Comparison of ENCODE assay signal across 20 cellular contexts in the genomic region with DNA sequence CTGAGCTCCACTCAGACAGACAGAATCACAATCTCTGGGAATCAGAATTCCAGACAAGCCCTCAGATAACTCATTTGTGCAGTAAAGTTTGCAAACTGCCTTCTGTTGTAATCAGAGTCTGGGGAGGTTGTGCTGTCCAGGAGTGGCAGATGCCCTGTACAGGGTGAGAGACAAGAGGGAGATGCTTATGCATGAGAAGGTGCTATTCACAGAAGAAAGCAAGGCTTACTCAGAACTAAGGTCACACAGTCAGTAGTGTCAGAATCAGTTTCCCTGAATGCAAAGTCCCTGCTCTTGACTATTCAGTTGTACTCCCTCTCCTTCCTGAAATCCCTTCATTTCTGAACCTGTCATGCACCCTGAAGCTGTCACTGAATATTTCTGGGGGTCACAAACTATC.
"Had no signal": no experiment of that assay in that cellular context is flagged by ENCODE, and none has a peak within 500 bp of the region (broad histone marks: within the 10 kb centered on the region; RNA-seq: fewer than 3 reads in every experiment).

No MANE protein-coding gene starts in this region.

- H3K27me3 ChIP-seq: heart left ventricle, right atrium auricular region, sigmoid colon, stomach, transverse colon had no signal

- H3K27ac ChIP-seq: heart left ventricle, right atrium auricular region, sigmoid colon, skin epidermis, stomach, thoracic aorta, transverse colon had no signal

- H3K4me3 Mint-ChIP-seq: naive thymus-derived CD4-positive, alpha-beta T cell; neural crest cell had no signal

- DNase-seq: dermis blood vessel endothelial cell; erythroblast; heart left ventricle; hypothalamus; kidney glomerular epithelial cell; naive thymus-derived CD4-positive, alpha-beta T cell; sigmoid colon; stimulated activated CD4-positive, alpha-beta T cell treated with anti-CD3 and anti-CD28 coated beads, Interleukin-2, amount 100 ng/mL, for 24 hours; stimulated activated CD4-positive, alpha-beta T cell treated with anti-CD3 and anti-CD28 coated beads, Interleukin-4, amount 100 ng/mL, for 4 hours; stimulated activated naive CD4-positive, alpha-beta T cell; stomach; substantia nigra; transverse colon had no signal

- H3K4me1 Mint-ChIP-seq: naive thymus-derived CD4-positive, alpha-beta T cell had no signal

- H3K27ac Mint-ChIP-seq: naive thymus-derived CD4-positive, alpha-beta T cell had no signal

- ATAC-seq: heart left ventricle; naive thymus-derived CD4-positive, alpha-beta T cell had no signal

- H3K36me3 Mint-ChIP-seq: naive thymus-derived CD4-positive, alpha-beta T cell had no signal

- H3K4me1 ChIP-seq: sigmoid colon, transverse colon had no signal

- FAIRE-seq: colon, frontal cortex, islet of Langerhans had no signal

- H3K9me3 Mint-ChIP-seq: neural crest cell had no signal
